Comparison of ENCODE assay signal across 24 cellular contexts in genomic region chr2:173651891-173652290, GRCh38.
DNase-seq lines count a peak whose midpoint lies in the region; ATAC-seq and TF ChIP-seq lines count a peak whose summit lies in the region.
"Had no signal": no experiment of that assay in that cellular context is flagged by ENCODE, and none has a peak within 500 bp of the region (broad histone marks: within the 10 kb centered on the region; RNA-seq: fewer than 3 reads in every experiment).

No MANE protein-coding gene starts in this region.

- H3F3A ChIP-seq in GM23248 (ENCODE audit: insufficient read depth): peaks cover 20% of the 10 kb centered on the region

- H3K9me3 ChIP-seq in GM23248 (ENCODE audit: low read depth) (no peaks in the 10 kb centered on the region), SJCRH30 (replicated peaks) (peaks cover 7% of the 10 kb centered on the region), esophagus squamous epithelium (no peaks in the 10 kb centered on the region), trophoblast cell (ENCODE audit: insufficient read depth, low read depth, low read length) (no peaks in the 10 kb centered on the region), right cardiac atrium (ENCODE audit: control insufficient read depth, low read length) (no peaks in the 10 kb centered on the region)
- H3K9me3 ChIP-seq: BLaER1 treated with 17β-estradiol and CSF1 and Interleukin-3, amounts not matched to agents 10 nM and 100 nM; mucosa of descending colon had no signal

- peak overlapping the region; percentile 27 for H4K8ac ChIP-seq in trophoblast cell (ENCODE audit: low read depth, low read length)

- no peak overlapping the region for H2AFZ ChIP-seq in GM23248
- no peak overlapping the region for H2AFZ ChIP-seq in trophoblast cell (ENCODE audit: insufficient read depth, low read length, poor library complexity)

- H3K9me2 ChIP-seq in GM23248 (ENCODE audit: insufficient read depth): no peaks in the 10 kb centered on the region

- no peak overlapping the region for H2AK5ac ChIP-seq in trophoblast cell (ENCODE audit: low read length)

- no peak overlapping the region for H3K18ac ChIP-seq in trophoblast cell (ENCODE audit: low read length)

- peaks cover 17% of the 10 kb centered on the region for H3K4me1 ChIP-seq in GM23248 (ENCODE audit: insufficient read depth)
- H3K4me1 ChIP-seq in SJCRH30: peaks cover 10% of the 10 kb centered on the region
- H3K4me1 ChIP-seq in esophagus squamous epithelium: peaks cover 0 to 62% (median 0%) of the 10 kb centered on the region in 3 donors
- H3K4me1 ChIP-seq in trophoblast cell (ENCODE audit: control insufficient read depth in 1 of 2, insufficient read depth in 2 of 2, low read length in 2 of 2): peaks cover 9 to 14% of the 10 kb centered on the region in 2 experiments
- H3K4me1 ChIP-seq in right cardiac atrium (ENCODE audit: control insufficient read depth, insufficient read depth, low read length): no peaks in the 10 kb centered on the region
- H3K4me1 ChIP-seq: BLaER1 treated with 17β-estradiol and CSF1 and Interleukin-3, amounts not matched to agents 10 nM and 100 nM had no signal

- H3K79me1 ChIP-seq in trophoblast cell (ENCODE audit: low read length): peaks cover 10% of the 10 kb centered on the region

- 100% methylated on average over 2 of the region's 2 CpGs for WGBS in GM23248 (ENCODE audit: low coverage in 1 of 2, low lambda C conversion rate in 2 of 2, missing lambda C conversion rate in 2 of 2), 2 experiments
- 29 to 47% methylated on average over 2 of the region's 2 CpGs for WGBS in esophagus squamous epithelium, 2 donors
- WGBS in trophoblast cell (ENCODE audit: extremely low coverage, insufficient coverage, insufficient read length): no CpG with 5 or more reads among the region's 2 CpGs
- 93% methylated on average over 2 of the region's 2 CpGs for WGBS in right cardiac atrium

- H3K79me2 ChIP-seq in GM23248 (ENCODE audit: insufficient read depth) (no peaks in the 10 kb centered on the region), trophoblast cell (ENCODE audit: control insufficient read depth, insufficient read depth, low read length, poor library complexity) (no peaks in the 10 kb centered on the region)

- no peak for ATAC-seq in HG02759 (IDR thresholded peaks at IDR 0.05; ENCODE audit: unreplicated experiment)
- ATAC-seq in right cardiac atrium: no peak
- ATAC-seq: left ventricle myocardium superior, T-cell had no signal

- H2BK120ac ChIP-seq in trophoblast cell (ENCODE audit: insufficient read depth, low read length, poor library complexity): no peak overlapping the region

- no peak overlapping the region for H4K91ac ChIP-seq in trophoblast cell (ENCODE audit: low read depth, low read length)

- TF ChIP-seq CTCF in esophagus squamous epithelium (IDR thresholded peaks at IDR 0.05): no peak

- H3K4me2 ChIP-seq in GM23248 (ENCODE audit: unreplicated experiment) (no peak overlapping the region), trophoblast cell (ENCODE audit: low read length) (no peak overlapping the region)
- H3K4me2 ChIP-seq: BLaER1 treated with 17β-estradiol and CSF1 and Interleukin-3, amounts not matched to agents 10 nM and 100 nM had no signal

- in situ Hi-C loops in GM23248 (cut with MboI): no loop called here

- DNase-seq in GM23248 (no peak), SJCRH30 (no peak), esophagus squamous epithelium (lab: John Stamatoyannopoulos, UW) (no peak), trophoblast cell (no peak), head of caudate nucleus (no peak), right cardiac atrium (no peak), NCI-H2107 (lab: John Stamatoyannopoulos, UW) (no peak)
- DNase-seq: activated CD4-positive, alpha-beta memory T cell treated with anti-CD3 and anti-CD28 coated beads, Interleukin-2, amount 10 ng/mL, durations not matched to agents 7 days and 5 days; activated naive CD8-positive, alpha-beta T cell treated with anti-CD3 and anti-CD28 coated beads, Interleukin-2, amount 10 ng/mL, durations not matched to agents 7 days and 5 days; cerebellar nuclear complex; DND-41; H7; hypothalamus; left ventricle myocardium superior; mucosa of descending colon; NCI-H1105; NCI-H1930; NCI-H82; nephron progenitor cell; SHP77 treated with DMSO at 0.1 percent for 48 hours; stimulated activated CD4-positive, alpha-beta T cell treated with anti-CD3 and anti-CD28 coated beads, Interleukin-1b, Interleukin-23, amount 100 ng/mL, for 48 hours; T-cell had no signal

- no peak for TF ChIP-seq POLR2A in esophagus squamous epithelium (IDR thresholded peaks at IDR 0.05)

- H3K14ac ChIP-seq in trophoblast cell (ENCODE audit: low read length): no peak overlapping the region

- H3K9ac ChIP-seq in GM23248 (no peak overlapping the region), trophoblast cell (ENCODE audit: low read length) (no peak overlapping the region)
- H3K9ac ChIP-seq: BLaER1 treated with 17β-estradiol and CSF1 and Interleukin-3, amounts not matched to agents 10 nM and 100 nM had no signal

- H3K27me3 ChIP-seq in GM23248 (replicated peaks; ENCODE audit: insufficient read depth) (no peaks in the 10 kb centered on the region), SJCRH30 (no peaks in the 10 kb centered on the region), esophagus squamous epithelium (no peaks in the 10 kb centered on the region), trophoblast cell (ENCODE audit: insufficient read depth, low read length) (no peaks in the 10 kb centered on the region), right cardiac atrium (ENCODE audit: control insufficient read depth, insufficient read depth) (no peaks in the 10 kb centered on the region)
- H3K27me3 ChIP-seq: BLaER1 treated with 17β-estradiol and CSF1 and Interleukin-3, amounts not matched to agents 10 nM and 100 nM had no signal

- H3K23ac ChIP-seq in trophoblast cell (ENCODE audit: low read length): no peak overlapping the region

- H3K4me3 ChIP-seq in GM23248 (no peak overlapping the region), SJCRH30 (no peak overlapping the region), esophagus squamous epithelium (no peak overlapping the region), trophoblast cell (ENCODE audit: low read depth, low read length) (no peak overlapping the region), right cardiac atrium (ENCODE audit: low read length) (no peak overlapping the region)
- H3K4me3 ChIP-seq: BLaER1 treated with 17β-estradiol and CSF1 and Interleukin-3, amounts not matched to agents 10 nM and 100 nM; mucosa of descending colon had no signal

- H3K27ac ChIP-seq in GM23248: peak overlapping the region; percentile 96
- H3K27ac ChIP-seq in SJCRH30: peak overlapping the region; percentile 60
- peak overlapping the region; percentile 53 to 89 (median 72) for H3K27ac ChIP-seq in esophagus squamous epithelium
- peak overlapping the region; percentile 53 for H3K27ac ChIP-seq in trophoblast cell (ENCODE audit: low read depth, low read length)
- no peak overlapping the region for H3K27ac ChIP-seq in right cardiac atrium (ENCODE audit: low read length)
- H3K27ac ChIP-seq: BLaER1 treated with 17β-estradiol and CSF1 and Interleukin-3, amounts not matched to agents 10 nM and 100 nM had no signal

- no peak overlapping the region for H4K12ac ChIP-seq in trophoblast cell (ENCODE audit: low read depth, low read length)

- H2BK5ac ChIP-seq in trophoblast cell (ENCODE audit: low read depth, low read length, poor library complexity): no peak overlapping the region

- H3K36me3 ChIP-seq in GM23248 (ENCODE audit: low read depth): no peaks in the 10 kb centered on the region
- no peaks in the 10 kb centered on the region for H3K36me3 ChIP-seq in SJCRH30
- H3K36me3 ChIP-seq in esophagus squamous epithelium: no peaks in the 10 kb centered on the region
- H3K36me3 ChIP-seq in trophoblast cell (ENCODE audit: control insufficient read depth in 1 of 2, insufficient read depth in 2 of 2, low read length in 2 of 2): no peaks in the 10 kb centered on the region
- H3K36me3 ChIP-seq: BLaER1 treated with 17β-estradiol and CSF1 and Interleukin-3, amounts not matched to agents 10 nM and 100 nM had no signal

- no peak overlapping the region for H3K4ac ChIP-seq in trophoblast cell (ENCODE audit: low read depth, low read length)

- intact Hi-C loops in esophagus squamous epithelium (cut with DNase I): no loop called here
- intact Hi-C loops in head of caudate nucleus (cut with DNase I): no loop called here
- intact Hi-C loops in right cardiac atrium (cut with DNase I): no loop called here

- no peaks in the 10 kb centered on the region for H4K20me1 ChIP-seq in GM23248 (ENCODE audit: insufficient read depth)
- H4K20me1 ChIP-seq: BLaER1 treated with 17β-estradiol and CSF1 and Interleukin-3, amounts not matched to agents 10 nM and 100 nM had no signal

- H2BK12ac ChIP-seq in trophoblast cell (ENCODE audit: low read length): peak overlapping the region; percentile 38
